ENCODE assay signal across 28 cellular contexts in the genomic region with DNA sequence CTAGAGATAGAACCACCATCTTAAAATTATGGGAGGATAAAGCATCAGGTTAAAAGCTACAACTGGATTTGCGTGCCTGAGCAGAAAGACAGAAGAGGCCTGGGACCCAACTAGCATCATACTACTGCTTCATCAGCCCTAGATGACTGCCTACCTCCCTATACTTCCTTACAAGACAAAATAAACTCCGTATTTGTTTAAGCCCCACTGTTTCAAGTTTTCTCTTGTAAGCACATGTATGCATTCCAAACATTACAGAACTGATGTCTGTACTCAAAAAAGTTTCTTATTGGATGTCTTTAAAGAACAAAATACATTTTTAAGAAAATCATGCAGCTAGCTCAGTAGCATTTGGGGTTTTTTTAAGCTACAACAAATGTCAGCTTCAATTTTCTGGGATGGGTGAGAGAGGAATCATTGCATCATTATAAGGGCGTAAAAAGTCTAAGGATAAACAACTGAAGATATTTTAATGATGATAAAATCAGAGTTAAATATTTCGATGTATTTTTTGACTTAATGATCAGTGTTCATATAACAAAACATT.
"Had no signal": no experiment of that assay in that cellular context is flagged by ENCODE, and none has a peak within 500 bp of the region (broad histone marks: within the 10 kb centered on the region; RNA-seq: fewer than 3 reads in every experiment).

No MANE protein-coding gene starts in this region.

- H3K27me3 ChIP-seq: hepatocyte, spleen, testis, tibial nerve, upper lobe of right lung, vagina had no signal

- H3K4me3 Mint-ChIP-seq: naive B cell; nephron; stimulated activated memory B cell treated with anti-CD40 and anti-IgM and Interleukin-4, amounts not matched to agents 10 μg/mL and 1 μg/mL and 100 μg/mL, for 72 hours; stimulated activated naive CD8-positive, alpha-beta T cell treated with anti-CD3 and anti-CD28 coated beads, Interleukin-15, Interleukin-2, amounts not matched to agents 100 ng/mL and 50 ng/mL, for 24 hours had no signal

- H3K4me1 ChIP-seq: lower lobe of right lung, parathyroid adenoma, psoas muscle, spleen, testis, upper lobe of right lung had no signal

- DNase-seq: cortex of kidney; effector memory CD4-positive, alpha-beta T cell; foreskin melanocyte; head of caudate nucleus; kidney; left cardiac atrium; left ventricle myocardium inferior; lower lobe of right lung; mesenchymal stem cell; naive B cell; occipital lobe; psoas muscle; retina; spleen; stimulated activated CD4-positive, alpha-beta T cell treated with anti-CD3 and anti-CD28 coated beads, Interleukin-15, amount 100 ng/mL, for 24 hours; stimulated activated CD4-positive, alpha-beta T cell treated with anti-CD3 and anti-CD28 coated beads, Interleukin-1b, Interleukin-23, amount 100 ng/mL, for 48 hours; stimulated activated CD4-positive, alpha-beta T cell treated with anti-CD3 and anti-CD28 coated beads, Interleukin-4, amount 100 ng/mL, for 24 hours; testis; upper lobe of right lung had no signal

- H3K9ac ChIP-seq: parathyroid adenoma had no signal

- H3K79me2 ChIP-seq: parathyroid adenoma had no signal

- ATAC-seq: esophagus mucosa; left cardiac atrium; lower lobe of right lung; psoas muscle; sciatic nerve; stimulated activated memory B cell treated with anti-CD40 and anti-IgM and Interleukin-4, amounts not matched to agents 10 μg/mL and 1 μg/mL and 100 μg/mL, for 72 hours; upper lobe of right lung had no signal

- H3K27ac ChIP-seq: hepatocyte, left ventricle myocardium inferior, lower lobe of right lung, parathyroid adenoma, psoas muscle, spleen, testis, tibial nerve, upper lobe of right lung, vagina had no signal

- H3K36me3 ChIP-seq: lower lobe of right lung, spleen, upper lobe of right lung, vagina had no signal

- H3K4me2 ChIP-seq: hepatocyte had no signal

- H3K9me3 ChIP-seq: lower lobe of right lung, testis, upper lobe of right lung had no signal

- H2AFZ ChIP-seq: hepatocyte, parathyroid adenoma had no signal

- FAIRE-seq: kidney had no signal

- H3K4me1 Mint-ChIP-seq: nephron had no signal

- H3K27ac Mint-ChIP-seq: nephron; stimulated activated memory B cell treated with anti-CD40 and anti-IgM and Interleukin-4, amounts not matched to agents 10 μg/mL and 1 μg/mL and 100 μg/mL, for 72 hours; stimulated activated naive CD8-positive, alpha-beta T cell treated with anti-CD3 and anti-CD28 coated beads, Interleukin-15, Interleukin-2, amounts not matched to agents 100 ng/mL and 50 ng/mL, for 24 hours had no signal

- H3K4me3 ChIP-seq: hepatocyte, left ventricle myocardium inferior, lower lobe of right lung, psoas muscle, spleen, testis, tibial nerve, upper lobe of right lung, vagina had no signal

- H3K27me3 Mint-ChIP-seq: stimulated activated memory B cell treated with anti-CD40 and anti-IgM and Interleukin-4, amounts not matched to agents 10 μg/mL and 1 μg/mL and 100 μg/mL, for 72 hours; stimulated activated naive CD8-positive, alpha-beta T cell treated with anti-CD3 and anti-CD28 coated beads, Interleukin-15, Interleukin-2, amounts not matched to agents 100 ng/mL and 50 ng/mL, for 24 hours had no signal
